In genomic region chr4:25632135-25632534, GRCh38 we compare ENCODE assay signal across 18 cellular contexts. TPM values are rescaled to one million over a fixed set of nuclear protein-coding genes. Genes with fewer than 3 reads are reported as not detected.
A peak's percentile ranks its signal among the peaks of the same experiment; 100 is the strongest.
DNase-seq lines count a peak whose midpoint lies in the region; TF ChIP-seq lines count a peak whose summit lies in the region.
"Had no signal": no experiment of that assay in that cellular context is flagged by ENCODE, and none has a peak within 500 bp of the region (broad histone marks: within the 10 kb centered on the region; RNA-seq: fewer than 3 reads in every experiment).

No MANE protein-coding gene starts in this region.

- no peaks in the 10 kb centered on the region for H3K4me1 Mint-ChIP-seq in CD14-positive monocyte
- H3K4me1 Mint-ChIP-seq: IgD-negative memory B cell had no signal

- H3K9me3 ChIP-seq in sigmoid colon = no peaks in the 10 kb centered on the region

- no peak overlapping the region for H3K27ac Mint-ChIP-seq in CD14-positive monocyte
- H3K27ac Mint-ChIP-seq: IgD-negative memory B cell had no signal

- H3K27me3 ChIP-seq in sigmoid colon = no peaks in the 10 kb centered on the region

- TF ChIP-seq POLR2A in sigmoid colon (IDR thresholded peaks at IDR 0.05) = no peak

- TF ChIP-seq EP300 in sigmoid colon (IDR thresholded peaks at IDR 0.05) = no peak

- 13 to 60% methylated on average over 4 of the region's 4 CpGs for WGBS in sigmoid colon, 2 donors

- H3K4me3 ChIP-seq in sigmoid colon = no peak overlapping the region

- H3K27ac ChIP-seq in sigmoid colon = no peak overlapping the region
- H3K27ac ChIP-seq: C4-2B had no signal

- DNase-seq in CD14-positive monocyte (ENCODE audit: low spot score) (peak; percentile 3), NCI-H460 (ENCODE audit: extremely low read depth, low read depth) (peak; percentile 7), amniotic epithelial cell (ENCODE audit: low read depth) (peak; percentile 8), sigmoid colon (peak; percentile 2), hippocampal formation (lab: John Stamatoyannopoulos, UW) (no peak), NOMO-1 treated with DMSO at 0.1 percent for 48 hours (lab: John Stamatoyannopoulos, UW; ENCODE audit: unreplicated experiment) (no peak), DMS 273 (lab: John Stamatoyannopoulos, UW; ENCODE audit: unreplicated experiment) (no peak), NCI-H1694 (lab: John Stamatoyannopoulos, UW) (no peak)
- DNase-seq: COR-L47, DMS79, H7, Kasumi-1, NCI-H2029 treated with DMSO at 0.1 percent for 48 hours, NCI-H510A, SHP77 treated with DMSO at 0.1 percent for 48 hours had no signal

- no peak overlapping the region for H3K4me3 Mint-ChIP-seq in CD14-positive monocyte
- H3K4me3 Mint-ChIP-seq: IgD-negative memory B cell had no signal

- no peaks in the 10 kb centered on the region for H3K36me3 Mint-ChIP-seq in CD14-positive monocyte
- H3K36me3 Mint-ChIP-seq: IgD-negative memory B cell had no signal

- H3K9me3 Mint-ChIP-seq in CD14-positive monocyte = peaks cover 0 to 19% (median 6%) of the 10 kb centered on the region in 7 donors
- H3K9me3 Mint-ChIP-seq: IgD-negative memory B cell had no signal

- no peaks in the 10 kb centered on the region for H3K4me1 ChIP-seq in sigmoid colon

- H3K27me3 Mint-ChIP-seq in CD14-positive monocyte (ENCODE audit: low read depth in 3 of 3) = peaks cover 1 to 2% (median 1%) of the 10 kb centered on the region in 3 donors

- no peaks in the 10 kb centered on the region for H3K36me3 ChIP-seq in sigmoid colon

- intact Hi-C loops in CD14-positive monocyte (cut with micrococcal nuclease) = no loop called here
- intact Hi-C loops in sigmoid colon (cut with DNase I) = no loop called here

- no peak for TF ChIP-seq CTCF in CD14-positive monocyte (IDR thresholded peaks at IDR 0.05)
- TF ChIP-seq CTCF in sigmoid colon (IDR thresholded peaks at IDR 0.05) = no peak

RNA-seq across cellular contexts. Expression of gene SLC34A2, which starts 23.5 kb away (rescaled TPM):
- not detected for polyA plus RNA-seq in CD14-positive monocyte
- not detected in 2 replicates for total RNA-seq in NCI-H460 (2014; rRNA removed; shearing (Covaris generic))
- not detected in 2 replicates for polyA plus RNA-seq in NCI-H460 (2014; cell fraction: nucleus; rRNA removed)
- not detected for total RNA-seq in sigmoid colon
- polyA plus RNA-seq in sigmoid colon = under 1 TPM in 2 of 3 donors, not detected in 1; 0.03 to 0.60 TPM
- total RNA-seq: HT-29 had no signal
- polyA plus RNA-seq: IgD-negative memory B cell had no signal

Comparison
In these comparisons a context has a peak if more than half of its experiments do, and no peak if none do; other contexts are left out.
1. DNase-seq: peak in CD14-positive monocyte (single experiment), NCI-H460 (single experiment), amniotic epithelial cell (single experiment) and sigmoid colon (single experiment); none in hippocampal formation (0 of 2), NOMO-1 treated with DMSO at 0.1 percent for 48 hours (single experiment), DMS 273 (single experiment) and NCI-H1694 (single experiment).